17 cellular contexts compared by ENCODE assay signal in the genomic region with DNA sequence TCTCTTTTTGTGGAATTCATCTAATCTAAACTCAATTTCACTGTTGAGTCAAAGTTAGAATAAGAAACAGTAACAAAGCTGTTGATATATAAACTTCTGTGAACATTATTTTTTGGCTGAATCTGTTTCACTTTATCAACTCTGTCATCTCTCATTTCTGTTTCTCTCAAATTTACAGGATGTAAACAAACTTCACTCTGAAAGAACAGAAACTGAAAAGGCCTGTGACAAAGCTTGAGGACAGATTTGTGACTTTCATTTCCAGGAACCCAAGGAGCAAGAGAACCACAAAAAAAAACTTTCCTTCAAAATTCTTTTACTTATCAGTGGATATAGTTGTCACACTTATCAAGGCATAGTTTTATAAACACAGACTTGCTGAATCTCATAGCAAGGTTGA.
DNase-seq lines count a peak whose midpoint lies in the region; ATAC-seq and TF ChIP-seq lines count a peak whose summit lies in the region.
"Had no signal": no experiment of that assay in that cellular context is flagged by ENCODE, and none has a peak within 500 bp of the region (broad histone marks: within the 10 kb centered on the region; RNA-seq: fewer than 3 reads in every experiment).

No MANE protein-coding gene starts in this region.

- H3K4me1 Mint-ChIP-seq in activated T-cell treated with anti-CD3 and anti-CD28 coated beads, Interleukin-2, amount 50 U/mL, for 72 hours (ENCODE audit: low read depth): peaks cover 19% of the 10 kb centered on the region
- H3K4me1 Mint-ChIP-seq in activated T-cell treated with anti-CD3 and anti-CD28 coated beads, Interleukin-2, amount 50 U/mL, for 4 hours (ENCODE audit: low read depth): no peaks in the 10 kb centered on the region
- H3K4me1 Mint-ChIP-seq in natural killer cell: no peaks in the 10 kb centered on the region
- H3K4me1 Mint-ChIP-seq: CD14-positive monocyte had no signal

- no peaks in the 10 kb centered on the region for H3K36me3 Mint-ChIP-seq in activated T-cell treated with anti-CD3 and anti-CD28 coated beads, Interleukin-2, amount 50 U/mL, for 72 hours (ENCODE audit: insufficient read depth in 2 of 2)
- H3K36me3 Mint-ChIP-seq in activated T-cell treated with anti-CD3 and anti-CD28 coated beads, Interleukin-2, amount 50 U/mL, for 4 hours (ENCODE audit: insufficient read depth): no peaks in the 10 kb centered on the region
- H3K36me3 Mint-ChIP-seq in natural killer cell: no peaks in the 10 kb centered on the region
- H3K36me3 Mint-ChIP-seq: activated naive CD4-positive, alpha-beta T cell treated with anti-CD3 and anti-CD28 coated beads, Interleukin-2, amount 50 U/mL, for 72 hours; CD14-positive monocyte; type B pancreatic cell had no signal

- no peak for DNase-seq in activated T-cell treated with anti-CD3 and anti-CD28 coated beads, Interleukin-2, amount 50 U/mL, for 72 hours
- DNase-seq in activated T-cell treated with anti-CD3 and anti-CD28 coated beads, Interleukin-2, amount 50 U/mL, for 4 hours: no peak
- DNase-seq in natural killer cell (no peak), NCI-H2196 treated with DMSO at 0.1 percent for 48 hours (lab: John Stamatoyannopoulos, UW; ENCODE audit: unreplicated experiment) (no peak), SW 1271 (lab: John Stamatoyannopoulos, UW) (no peak)
- DNase-seq in activated CD8-positive, alpha-beta memory T cell treated with anti-CD3 and anti-CD28 coated beads, Interleukin-2, amount 50 U/mL, for 4 hours: no peak
- DNase-seq: DMS153; head of caudate nucleus; psoas muscle; SHP77 treated with DMSO at 0.1 percent for 48 hours; stimulated activated CD4-positive, alpha-beta T cell treated with anti-CD3 and anti-CD28 coated beads, Interleukin-12 subunit alpha, Interleukin-12 subunit beta, amount 100 ng/mL, for 4 hours; stimulated activated naive CD4-positive, alpha-beta T cell treated with Interleukin-2 at 50 U/mL for 16 hours had no signal

- peaks cover 2 to 3% of the 10 kb centered on the region in 2 donors for H3K9me3 Mint-ChIP-seq in activated T-cell treated with anti-CD3 and anti-CD28 coated beads, Interleukin-2, amount 50 U/mL, for 72 hours
- peaks cover 4% of the 10 kb centered on the region for H3K9me3 Mint-ChIP-seq in activated T-cell treated with anti-CD3 and anti-CD28 coated beads, Interleukin-2, amount 50 U/mL, for 4 hours
- H3K9me3 Mint-ChIP-seq in natural killer cell: peaks cover 9 to 20% of the 10 kb centered on the region in 2 donors
- H3K9me3 Mint-ChIP-seq: type B pancreatic cell had no signal

- H3K4me3 Mint-ChIP-seq in activated T-cell treated with anti-CD3 and anti-CD28 coated beads, Interleukin-2, amount 50 U/mL, for 72 hours: peak overlapping the region; percentile 20 to 36
- H3K4me3 Mint-ChIP-seq in activated T-cell treated with anti-CD3 and anti-CD28 coated beads, Interleukin-2, amount 50 U/mL, for 4 hours: no peak overlapping the region
- H3K4me3 Mint-ChIP-seq in natural killer cell: no peak overlapping the region
- H3K4me3 Mint-ChIP-seq: CD14-positive monocyte, type B pancreatic cell had no signal

- intact Hi-C loops in natural killer cell (cut with micrococcal nuclease): no loop called here

- TF ChIP-seq CTCF in natural killer cell (IDR thresholded peaks at IDR 0.05): no peak

- no peak for ATAC-seq in activated T-cell treated with anti-CD3 and anti-CD28 coated beads, Interleukin-2, amount 50 U/mL, for 72 hours (replicated peaks in 1 of 2)
- ATAC-seq in activated T-cell treated with anti-CD3 and anti-CD28 coated beads, Interleukin-2, amount 50 U/mL, for 4 hours: no peak
- peak; percentile 72 for ATAC-seq in GM21529 (IDR thresholded peaks at IDR 0.05; ENCODE audit: unreplicated experiment)
- ATAC-seq in HG03469 (IDR thresholded peaks at IDR 0.05; ENCODE audit: unreplicated experiment): peak; percentile 59
- no peak for ATAC-seq in natural killer cell
- ATAC-seq: psoas muscle had no signal

- peak overlapping the region; percentile 71 for H3K27ac Mint-ChIP-seq in activated T-cell treated with anti-CD3 and anti-CD28 coated beads, Interleukin-2, amount 50 U/mL, for 72 hours
- H3K27ac Mint-ChIP-seq in natural killer cell: no peak overlapping the region
- H3K27ac Mint-ChIP-seq: activated naive CD4-positive, alpha-beta T cell treated with anti-CD3 and anti-CD28 coated beads, Interleukin-2, amount 50 U/mL, for 72 hours; CD14-positive monocyte; type B pancreatic cell had no signal

- H3K27me3 Mint-ChIP-seq in activated T-cell treated with anti-CD3 and anti-CD28 coated beads, Interleukin-2, amount 50 U/mL, for 72 hours (ENCODE audit: low read depth): no peaks in the 10 kb centered on the region
- H3K27me3 Mint-ChIP-seq in activated T-cell treated with anti-CD3 and anti-CD28 coated beads, Interleukin-2, amount 50 U/mL, for 4 hours (ENCODE audit: low read depth): no peaks in the 10 kb centered on the region
- H3K27me3 Mint-ChIP-seq in natural killer cell (ENCODE audit: low read depth in 2 of 2): no peaks in the 10 kb centered on the region

Comparison
In these comparisons a context has a peak if more than half of its experiments do, and no peak if none do; other contexts are left out.
1. H3K4me3 Mint-ChIP-seq: peak in activated T-cell treated with anti-CD3 and anti-CD28 coated beads, Interleukin-2, amount 50 U/mL, for 72 hours (2 of 2); none in activated T-cell treated with anti-CD3 and anti-CD28 coated beads, Interleukin-2, amount 50 U/mL, for 4 hours (single experiment) and natural killer cell (single experiment).
2. ATAC-seq: peak in GM21529 (single experiment) and HG03469 (single experiment); none in activated T-cell treated with anti-CD3 and anti-CD28 coated beads, Interleukin-2, amount 50 U/mL, for 72 hours (0 of 2), activated T-cell treated with anti-CD3 and anti-CD28 coated beads, Interleukin-2, amount 50 U/mL, for 4 hours (0 of 2) and natural killer cell (0 of 3).